ENCODE assay signal across 8 cellular contexts in genomic region chr1:223707270-223708000, GRCh38. TPM values are rescaled to one million over a fixed set of nuclear protein-coding genes. Genes with fewer than 3 reads are reported as not detected.
DNase-seq lines count a peak whose midpoint lies in the region; ATAC-seq, FAIRE-seq and TF ChIP-seq lines count a peak whose summit lies in the region.

No MANE protein-coding gene starts in this region.

- no peaks in the 10 kb centered on the region for H3K27me3 ChIP-seq in K562 (ENCODE audit: control insufficient read depth in 2 of 2, insufficient read depth in 2 of 2, low read length in 2 of 2)
- no peaks in the 10 kb centered on the region for H3K27me3 ChIP-seq in right lobe of liver

- no peak for TF ChIP-seq CTCF in K562 (IDR thresholded peaks at IDR 0.05 in 2 of 3, conservative IDR thresholded peaks at IDR 0.05 in 1 of 3; ENCODE audit: insufficient read depth in 2 of 3, low read depth in 1 of 3, low read length in 3 of 3)
- TF ChIP-seq CTCF in right lobe of liver (IDR thresholded peaks at IDR 0.05), result no peak

- no TSS peak for BruUV-seq in K562 (replicated peaks; lab: Mats Ljungman, UMichigan)

- 6% methylated on average over 6 of the region's 6 CpGs for WGBS in K562 (ENCODE audit: insufficient coverage, low coverage, missing lambda C conversion rate)
- WGBS in right lobe of liver (ENCODE audit: insufficient coverage, low coverage, low lambda C conversion rate, missing lambda C conversion rate), result 58% methylated on average over 4 of the region's 6 CpGs

- no peak overlapping the region for H3K4me3 ChIP-seq in K562
- H3K4me3 ChIP-seq in right lobe of liver, result no peak overlapping the region

- in situ Hi-C loops in K562 (cut with MboI), result loop anchor here (25.0 kb wide), 1 partner anchor 205 kb away; no protein-coding TSS in a partner anchor

- H3K4me1 ChIP-seq in K562 (replicated peaks in 1 of 2; ENCODE audit: control insufficient read depth in 2 of 2, insufficient read depth in 2 of 2, low read length in 2 of 2) (peaks cover 38 to 56% of the 10 kb centered on the region in 2 experiments), right lobe of liver (peaks cover 0 to 6% (median 0%) of the 10 kb centered on the region in 4 donors)

- POLR2A ChIA-PET in K562 (lab: Yijun Ruan, JAX), result interaction anchor here (0.6 to 0.8 kb wide), 4 partner anchors 15 to 660 kb away, joined by 3 to 4 read pairs (median 4); no protein-coding TSS in a partner anchor

- TF ChIP-seq EP300 in K562 (IDR thresholded peaks at IDR 0.05; ENCODE audit: low read length), result peak; percentile 63; the same call in 1 of the 2 replicates

- TF ChIP-seq POLR2A in K562 (conservative IDR thresholded peaks at IDR 0.05) (no peak), right lobe of liver (IDR thresholded peaks at IDR 0.05) (no peak)

- H3K9me3 ChIP-seq in K562 (replicated peaks; ENCODE audit: control insufficient read depth, insufficient read depth, low read depth, low read length), result no peaks in the 10 kb centered on the region
- H3K9me3 ChIP-seq in right lobe of liver, result no peaks in the 10 kb centered on the region

- peak overlapping the region; percentile 73; the same call in 2 of the 3 replicates for H3K27ac ChIP-seq in K562 (ENCODE audit: extremely low read depth, low read depth, low read length)
- H3K27ac ChIP-seq in right lobe of liver, result no peak overlapping the region

- CTCF ChIA-PET in K562 (lab: Yijun Ruan, JAX; ENCODE audit: low intra/inter-chr PET ratio), result interaction anchor here (0.7 kb wide), 1 partner anchor 15 kb away, joined by 3 read pairs; no protein-coding TSS in a partner anchor

- intact Hi-C loops in K562 (cut with micrococcal nuclease), result loop anchor here (5.0 to 10.0 kb wide), 2 partner anchors 85 to 1217 kb away; partner anchors contain the start of gene DNAH14
- intact Hi-C loops in right lobe of liver (cut with DNase I), result no loop called here

- FAIRE-seq in K562 (lab: Jason Lieb, UNC) (peak; percentile 73), urothelium cell line (lab: Jason Lieb, UNC) (no peak)

- no peaks in the 10 kb centered on the region for H4K20me1 ChIP-seq in K562 (replicated peaks; ENCODE audit: control insufficient read depth, insufficient read depth, low read length)

- ATAC-seq in K562 (peak; percentile 21), right lobe of liver (peak in 3 of 4 donors; percentile 44 to 83 (median 59)), GM18909 (IDR thresholded peaks at IDR 0.05; ENCODE audit: poor library complexity, unreplicated experiment) (no peak), GM21423 (IDR thresholded peaks at IDR 0.05; ENCODE audit: unreplicated experiment) (no peak)

- H2AFZ ChIP-seq in K562 (ENCODE audit: low read depth, low read length), result peak overlapping the region; percentile 78

- peak overlapping the region; percentile 47 to 53; a peak in 3 of 4 replicates for H3K9ac ChIP-seq in K562 (ENCODE audit: insufficient read depth in 1 of 2, low read depth in 2 of 2, low read length in 2 of 2)

- H3K79me2 ChIP-seq in K562 (ENCODE audit: control insufficient read depth, insufficient read depth, low read length), result peaks cover under 1% of the 10 kb centered on the region; the same call in 1 of the 3 replicates

- H3K9me1 ChIP-seq in K562 (ENCODE audit: control insufficient read depth, insufficient read depth, low read length), result no peaks in the 10 kb centered on the region

- no peak for TF ChIP-seq RAD21 in K562 (CRISPR knock-in tag; conservative IDR thresholded peaks at IDR 0.05 in 1 of 2, IDR thresholded peaks at IDR 0.05 in 1 of 2)

- DNase-seq in COLO829 (ENCODE audit: low spot score) (peak; percentile 91), NCI-H1092 treated with DMSO at 0.1 percent for 48 hours (lab: John Stamatoyannopoulos, UW) (peak; percentile 89), K562 (ENCODE audit: extremely low read depth in 1 of 4, low spot score in 3 of 4) (peak; percentile 65 to 85 (median 76)), right lobe of liver (no peak), urothelium cell line (ENCODE audit: low spot score) (peak; percentile 81), T-helper 1 cell (no peak)

- H3K4me2 ChIP-seq in K562 (ENCODE audit: insufficient read depth, low read length), result peak overlapping the region; percentile 73

- no peaks in the 10 kb centered on the region for H3K36me3 ChIP-seq in K562 (ENCODE audit: control insufficient read depth, insufficient read depth, low read length)
- no peaks in the 10 kb centered on the region for H3K36me3 ChIP-seq in right lobe of liver

TF ChIP-seq in K562, 482 proteins besides CTCF, POLR2A, EP300 and RAD21 (continues in another document):
- no peak for TF ChIP-seq KHSRP (IDR thresholded peaks at IDR 0.05)
- TF ChIP-seq STAG1 (CRISPR knock-in tag; IDR thresholded peaks at IDR 0.05; ENCODE audit: borderline replicate concordance), result no peak
- no peak for TF ChIP-seq SMAD1 (IDR thresholded peaks at IDR 0.05; ENCODE audit: low read depth, low read length, partially characterized antibody)
- no peak for TF ChIP-seq FOXK1 (CRISPR knock-in tag; IDR thresholded peaks at IDR 0.05; ENCODE audit: borderline replicate concordance)
- no peak for TF ChIP-seq TEAD1 (CRISPR knock-in tag; IDR thresholded peaks at IDR 0.05)
- TF ChIP-seq TGIF2 (CRISPR knock-in tag; IDR thresholded peaks at IDR 0.05), result no peak
- no peak for TF ChIP-seq ATF2 (CRISPR knock-in tag; IDR thresholded peaks at IDR 0.05)
- 0 out of 2 replicates have a peak, but pooled peaks have one; percentile 42 for TF ChIP-seq PREB (CRISPR knock-in tag; IDR thresholded peaks at IDR 0.05)
- peak in 1 of 2 experiments; percentile 49; a peak in 1 of 4 replicates for TF ChIP-seq RCOR1 (IDR thresholded peaks at IDR 0.05; ENCODE audit: borderline replicate concordance in 1 of 2, low read depth in 2 of 2, low read length in 2 of 2)

RNA-seq across cellular contexts. Expression of gene CAPN2, which starts 4.9 kb away (rescaled TPM):
- 180 and 218 TPM in 2 replicates for total RNA-seq in K562 (2011; cell fraction: chromatin; rRNA removed; ENCODE audit: low replicate concordance)
- total RNA-seq in K562 (2011; cell fraction: nucleolus; rRNA removed), result 119 and 120 TPM in 2 replicates
- 132 and 165 TPM in 2 replicates for total RNA-seq in K562 (2011; cell fraction: nucleoplasm; rRNA removed)
- 116 and 157 TPM in 2 replicates for total RNA-seq in K562 (2014; rRNA removed)
- total RNA-seq in K562 (2014; rRNA removed; fragmentation: Illumina TruSeq; extraction: Trizol), result 80.4 and 84.2 TPM in 2 replicates
- total RNA-seq in K562 (2015; rRNA removed; fragmentation: Illumina TruSeq; extraction: Trizol), result 86.8 and 87.7 TPM in 2 replicates
- 94.8 and 101 TPM in 2 replicates for total RNA-seq in K562 (2021)
- polyA plus RNA-seq in K562 (2011; rRNA removed), result 113 and 120 TPM in 2 replicates
- 55.7 and 58.0 TPM in 2 replicates for polyA plus RNA-seq in K562 (2011; cell fraction: cytosol; rRNA removed)
- polyA plus RNA-seq in K562 (2011; cell fraction: nucleus; rRNA removed), result 254 and 312 TPM in 2 replicates
- polyA plus RNA-seq in K562 (2012), result 81.1 and 119 TPM in 2 replicates
- 92.6 and 102 TPM in 2 replicates for polyA plus RNA-seq in K562 (2014; fragmentation: Illumina TruSeq; extraction: Trizol)
- 10 to 100 TPM; 24.6 to 28.5 TPM for polyA plus RNA-seq in K562 (2014; fragmentation: Nextera tagmentation; extraction: Ambion mirVana)
- polyA plus RNA-seq in K562 (2014; rRNA removed), result 106 and 124 TPM in 2 replicates
- polyA minus RNA-seq in K562 (2011; rRNA and poly(A)+ RNA removed), result 114 and 116 TPM in 2 replicates
- polyA minus RNA-seq in K562 (2011; cell fraction: cytosol; rRNA and poly(A)+ RNA removed), result 68.3 and 82.5 TPM in 2 replicates
- polyA minus RNA-seq in K562 (2011; cell fraction: nucleus; rRNA and poly(A)+ RNA removed), result 63.0 and 87.3 TPM in 2 replicates
- 10 to 100 TPM; 17.5 to 53.1 (median 33.1) TPM for total RNA-seq in right lobe of liver

RNA-seq across cellular contexts. Expression of gene CAPN8, which starts 41.9 kb away (rescaled TPM):
- total RNA-seq in K562 (2011; cell fraction: chromatin; rRNA removed; ENCODE audit: low replicate concordance), result not detected in 2 replicates
- total RNA-seq in K562 (2011; cell fraction: nucleolus; rRNA removed), result not detected in 2 replicates
- not detected in 2 replicates for total RNA-seq in K562 (2011; cell fraction: nucleoplasm; rRNA removed)
- total RNA-seq in K562 (2014; rRNA removed) (not detected in 2 replicates), K562 (2014; rRNA removed; fragmentation: Illumina TruSeq; extraction: Trizol) (not detected in 2 replicates), K562 (2015; rRNA removed; fragmentation: Illumina TruSeq; extraction: Trizol) (not detected in 2 replicates), K562 (2021) (not detected in 2 replicates), right lobe of liver (1 to 10 TPM in 1 of 6 experiments, under 1 TPM in 1, not detected in 4; 0.35 to 1.1 TPM)
- polyA plus RNA-seq in K562 (2011; rRNA removed) (0.06 TPM in 1 of 2 replicates, not detected in the other), K562 (2014; fragmentation: Illumina TruSeq; extraction: Trizol) (not detected in 2 replicates), K562 (2014; fragmentation: Nextera tagmentation; extraction: Ambion mirVana) (not detected), K562 (2014; rRNA removed) (not detected in 2 replicates)
- not detected in 2 replicates for polyA plus RNA-seq in K562 (2011; cell fraction: cytosol; rRNA removed)
- polyA plus RNA-seq in K562 (2011; cell fraction: nucleus; rRNA removed), result not detected in 2 replicates
- polyA plus RNA-seq in K562 (2012), result not detected in 2 replicates
- not detected in 2 replicates for polyA minus RNA-seq in K562 (2011; rRNA and poly(A)+ RNA removed)
- polyA minus RNA-seq in K562 (2011; cell fraction: cytosol; rRNA and poly(A)+ RNA removed), result not detected in 2 replicates
- not detected in 2 replicates for polyA minus RNA-seq in K562 (2011; cell fraction: nucleus; rRNA and poly(A)+ RNA removed)

Comparison
In these comparisons a context has a peak if more than half of its experiments do, and no peak if none do; other contexts are left out.
1. DNase-seq: peak in COLO829 (single experiment), NCI-H1092 treated with DMSO at 0.1 percent for 48 hours (single experiment), K562 (4 of 4) and urothelium cell line (single experiment); none in right lobe of liver (0 of 3) and T-helper 1 cell (0 of 5).
2. ATAC-seq: peak in K562 (single experiment) and right lobe of liver (3 of 4); none in GM18909 (single experiment) and GM21423 (single experiment).